Comparison of ENCODE assay signal across 8 cellular contexts in genomic region chr10:100009283-100009792, GRCh38. TPM values are rescaled to one million over a fixed set of nuclear protein-coding genes. Genes with fewer than 3 reads are reported as not detected.
DNase-seq lines count a peak whose midpoint lies in the region; ATAC-seq and TF ChIP-seq lines count a peak whose summit lies in the region.

No MANE protein-coding gene starts in this region.

- H3K27ac ChIP-seq in PC-9 (0 out of 2 replicates have a peak overlapping the region, but pooled peaks have one; percentile 93), coronary artery (peak overlapping the region; percentile 66 to 85), lower lobe of right lung (peak overlapping the region; percentile 82), thyroid gland (peak overlapping the region; percentile 22 to 86 (median 57))

- no peaks in the 10 kb centered on the region for H3K9me2 ChIP-seq in PC-9 (ENCODE audit: insufficient read depth)

- H3K4me1 ChIP-seq in PC-9 (replicated peaks; ENCODE audit: insufficient read depth) (peaks cover 41% of the 10 kb centered on the region), lower lobe of right lung (peaks cover 43% of the 10 kb centered on the region), thyroid gland (peaks cover 16 to 19% of the 10 kb centered on the region in 2 donors)

- 0% methylated on average over 12 to 15 of the region's 45 CpGs for WGBS in thyroid gland, 2 donors

- no TSS peak for BruUV-seq in PC-9 (replicated peaks; lab: Mats Ljungman, UMichigan)

- DNase-seq in COR-L47 (lab: John Stamatoyannopoulos, UW) (peak; percentile 4), PC-9 (no peak), coronary artery (ENCODE audit: low spot score) (peak; percentile 74), lower lobe of right lung (peak; percentile 75), thyroid gland (peak; percentile 60 to 68), HK-2 (ENCODE audit: unreplicated experiment) (no peak)

- no peaks in the 10 kb centered on the region for H4K20me1 ChIP-seq in PC-9 (ENCODE audit: insufficient read depth)

- peaks cover 42% of the 10 kb centered on the region for H3F3A ChIP-seq in PC-9 (ENCODE audit: insufficient read depth, low read depth)

- peak overlapping the region; percentile 81 for H3K4me3 ChIP-seq in PC-9
- peak overlapping the region; percentile 79 for H3K4me3 ChIP-seq in coronary artery
- H3K4me3 ChIP-seq in lower lobe of right lung = peak overlapping the region; percentile 82
- H3K4me3 ChIP-seq in thyroid gland (replicated peaks in 1 of 3) = peak overlapping the region in 2 of 3 donors; percentile 56 to 78

- H3K27me3 ChIP-seq in PC-9 (ENCODE audit: insufficient read depth, low read depth) (no peaks in the 10 kb centered on the region), lower lobe of right lung (ENCODE audit: low read depth) (no peaks in the 10 kb centered on the region), thyroid gland (no peaks in the 10 kb centered on the region)

- peaks cover 40% of the 10 kb centered on the region for H3K79me2 ChIP-seq in PC-9 (ENCODE audit: low read depth)

- ATAC-seq in GM18909 (IDR thresholded peaks at IDR 0.05; ENCODE audit: poor library complexity, unreplicated experiment) = peak; percentile 53
- peak; percentile 43 for ATAC-seq in HG03095 (IDR thresholded peaks at IDR 0.05; ENCODE audit: unreplicated experiment)
- ATAC-seq in lower lobe of right lung = peak; percentile 84 to 86

- H3K36me3 ChIP-seq in PC-9 (ENCODE audit: low read depth) = no peaks in the 10 kb centered on the region
- H3K36me3 ChIP-seq in lower lobe of right lung = no peaks in the 10 kb centered on the region
- no peaks in the 10 kb centered on the region for H3K36me3 ChIP-seq in thyroid gland

- H3K9me3 ChIP-seq in PC-9 (ENCODE audit: insufficient read depth, low read depth) (no peaks in the 10 kb centered on the region), lower lobe of right lung (no peaks in the 10 kb centered on the region), thyroid gland (no peaks in the 10 kb centered on the region)

- TF ChIP-seq POLR2A in thyroid gland (IDR thresholded peaks at IDR 0.05) = no peak

- intact Hi-C loops in PC-9 (cut with micrococcal nuclease; ENCODE audit: unreplicated experiment) = loop anchor here (1.0 to 5.0 kb wide), 2 partner anchors 42 to 103 kb away; no protein-coding TSS in a partner anchor
- intact Hi-C loops in lower lobe of right lung (cut with DNase I) = no loop called here
- intact Hi-C loops in thyroid gland (cut with DNase I) = loop anchor here (2.0 kb wide), 1 partner anchor 37 kb away; no protein-coding TSS in a partner anchor

- CTCF ChIA-PET in PC-9 (lab: Charles Lee) = interaction anchor here (0.5 to 1.7 kb wide), 5 partner anchors 25 to 526 kb away, joined by 3 to 11 read pairs (median 5); partner anchors contain the start of gene HIF1AN

- POLR2A ChIA-PET in PC-9 (lab: Charles Lee; ENCODE audit: unreplicated experiment) = no interaction called here

- peak overlapping the region; percentile 85 for H2AFZ ChIP-seq in PC-9

- TF ChIP-seq CTCF in PC-9 (conservative IDR thresholded peaks at IDR 0.05) (0 out of 2 replicates have a peak, but pooled peaks have one; percentile 30), coronary artery (IDR thresholded peaks at IDR 0.05) (peak; percentile 30), lower lobe of right lung (IDR thresholded peaks at IDR 0.05) (peak; percentile 26), thyroid gland (IDR thresholded peaks at IDR 0.05) (peak in 3 of 6 experiments; percentile 22 to 43 (median 22))

- peak overlapping the region; percentile 90 for H3K4me2 ChIP-seq in PC-9

RNA-seq across cellular contexts. Expression of gene DNMBP, which starts 0.4 kb away (rescaled TPM):
- total RNA-seq in PC-9 (2021) = 11.8 and 14.9 TPM in 2 replicates
- 13.7 TPM for total RNA-seq in lower lobe of right lung
- total RNA-seq in thyroid gland = 10 to 100 TPM; 11.7 to 17.4 (median 13.4) TPM

Comparison
In these comparisons a context has a peak if more than half of its experiments do, and no peak if none do; other contexts are left out.
1. DNase-seq: peak in COR-L47 (single experiment), coronary artery (single experiment), lower lobe of right lung (single experiment) and thyroid gland (2 of 2); none in PC-9 (0 of 2) and HK-2 (single experiment).
2. Peak in every context shown above with its lines, with median percentiles within 50 percentile points of each other: ATAC-seq, H3K27ac ChIP-seq and H3K4me3 ChIP-seq.